In the genomic region with DNA sequence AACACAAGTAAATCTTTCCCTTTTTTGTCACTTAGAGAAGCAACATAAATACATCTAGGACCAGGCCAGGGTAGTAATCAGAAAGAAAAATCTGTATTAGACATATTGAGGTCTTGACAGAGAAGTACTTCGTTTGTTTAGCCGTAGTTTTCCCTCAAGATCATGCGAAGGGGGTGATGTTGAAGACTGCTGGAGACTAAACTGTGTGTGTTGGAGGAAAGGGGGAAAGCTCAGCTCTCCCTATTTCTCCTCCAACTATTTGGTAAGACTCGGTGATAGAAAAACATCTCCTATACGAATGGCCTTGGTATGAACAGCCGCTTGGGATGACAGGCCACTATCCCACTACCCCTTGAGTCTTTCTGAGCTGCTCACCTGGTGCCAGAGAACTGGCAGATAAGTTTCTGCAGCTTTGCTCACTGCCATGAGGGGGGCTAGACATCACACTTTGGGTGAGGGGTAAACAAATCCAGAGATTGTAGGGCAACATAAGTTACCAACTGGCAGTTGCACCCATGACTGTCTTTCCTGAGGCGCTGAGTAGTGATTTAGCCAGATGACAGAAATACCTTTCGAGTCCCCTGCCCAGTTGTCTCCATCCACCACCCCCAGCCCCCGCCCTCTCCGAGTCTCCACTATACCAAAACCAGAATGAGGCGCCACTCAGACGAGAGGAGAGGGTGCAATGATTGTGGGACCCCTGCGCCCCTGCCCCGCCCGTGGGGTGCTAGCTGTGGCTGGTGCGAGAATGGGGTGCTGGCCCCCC, we compare ENCODE assay signal across 8 cellular contexts. TPM values are rescaled to one million over a fixed set of nuclear protein-coding genes. Genes with fewer than 3 reads are reported as not detected.
DNase-seq lines count a peak whose midpoint lies in the region; ATAC-seq and TF ChIP-seq lines count a peak whose summit lies in the region.

No MANE protein-coding gene starts in this region.

- H3K27ac ChIP-seq in CD4-positive, alpha-beta T cell (ENCODE audit: low read depth, low read length): peak overlapping the region; percentile 73
- H3K27ac ChIP-seq in colonic mucosa: peak overlapping the region; percentile 76

- DNase-seq in CD4-positive, alpha-beta T cell: no peak
- DNase-seq in LHCN-M2 (ENCODE audit: low read depth) (peak; percentile 20), colonic mucosa (no peak), epidermal melanocyte (ENCODE audit: insufficient read length, low spot score) (no peak), Kasumi-1 (lab: John Stamatoyannopoulos, UW) (no peak), NCI-H526 (lab: John Stamatoyannopoulos, UW) (no peak)

- no peak for ATAC-seq in CD4-positive, alpha-beta T cell (ENCODE audit: poor library complexity)
- ATAC-seq in GM21723 (IDR thresholded peaks at IDR 0.05; ENCODE audit: unreplicated experiment): no peak

- CTCF ChIA-PET in CD4-positive, alpha-beta T cell (lab: Charles Lee): interaction anchor here (0.6 to 2.0 kb wide), 13 partner anchors 9 to 147 kb away, joined by 3 to 22 read pairs (median 4); no protein-coding TSS in a partner anchor

- peaks cover 57% of the 10 kb centered on the region for H3K36me3 Mint-ChIP-seq in CD4-positive, alpha-beta T cell (ENCODE audit: low read depth)
- peaks cover 7% of the 10 kb centered on the region for H3K36me3 Mint-ChIP-seq in nephron (ENCODE audit: low read depth)

- no peaks in the 10 kb centered on the region for H3K36me3 ChIP-seq in colonic mucosa

- H3K4me1 ChIP-seq in colonic mucosa: peaks cover 14% of the 10 kb centered on the region

- peaks cover 68% of the 10 kb centered on the region for H3K4me1 Mint-ChIP-seq in CD4-positive, alpha-beta T cell (ENCODE audit: low read depth)
- peaks cover 31% of the 10 kb centered on the region for H3K4me1 Mint-ChIP-seq in nephron

- H3K9ac ChIP-seq in colonic mucosa (ENCODE audit: low read depth in 2 of 2, low read length in 2 of 2): peak overlapping the region; percentile 81 to 84

- peak overlapping the region; percentile 49 for H3K4me3 ChIP-seq in colonic mucosa

- no peaks in the 10 kb centered on the region for H3K9me3 ChIP-seq in CD4-positive, alpha-beta T cell (ENCODE audit: control insufficient read depth, low read length)
- no peaks in the 10 kb centered on the region for H3K9me3 ChIP-seq in colonic mucosa

- peak overlapping the region; percentile 92 for H3K27ac Mint-ChIP-seq in CD4-positive, alpha-beta T cell
- peak overlapping the region; percentile 12 to 66 (median 13) for H3K27ac Mint-ChIP-seq in nephron

- H3K9me3 Mint-ChIP-seq in CD4-positive, alpha-beta T cell: no peaks in the 10 kb centered on the region
- no peaks in the 10 kb centered on the region for H3K9me3 Mint-ChIP-seq in nephron

- H3K27me3 ChIP-seq in CD4-positive, alpha-beta T cell (ENCODE audit: control insufficient read depth, insufficient read depth, low read length): no peaks in the 10 kb centered on the region
- H3K27me3 ChIP-seq in colonic mucosa: no peaks in the 10 kb centered on the region

- no peak for TF ChIP-seq CTCF in CD4-positive, alpha-beta T cell (IDR thresholded peaks at IDR 0.05)
- no peak for TF ChIP-seq CTCF in colonic mucosa (IDR thresholded peaks at IDR 0.05)
- no peak for TF ChIP-seq CTCF in nephron (IDR thresholded peaks at IDR 0.05; ENCODE audit: unreplicated experiment in 3 of 3)

- peak overlapping the region; percentile 94 for H3K4me3 Mint-ChIP-seq in CD4-positive, alpha-beta T cell
- peak overlapping the region; percentile 83 to 88 (median 84) for H3K4me3 Mint-ChIP-seq in nephron

- intact Hi-C loops in CD4-positive, alpha-beta T cell (cut with DNase I, micrococcal nuclease): loop anchor here (1.0 to 2.0 kb wide), 3 partner anchors 24 to 66 kb away; a partner anchor contains a TSS
- intact Hi-C loops in colonic mucosa (cut with DNase I): loop anchor here (5.0 kb wide), 1 partner anchor 47 kb away; no protein-coding TSS in a partner anchor

- H3K27me3 Mint-ChIP-seq in CD4-positive, alpha-beta T cell: no peaks in the 10 kb centered on the region
- H3K27me3 Mint-ChIP-seq in nephron (ENCODE audit: low read depth): peaks cover 14% of the 10 kb centered on the region

- POLR2A ChIA-PET in CD4-positive, alpha-beta T cell (lab: Charles Lee): interaction anchor here (0.6 to 4.3 kb wide), 42 partner anchors 8 to 403 kb away, joined by 3 to 90 read pairs (median 8); a partner anchor contains a TSS

RNA-seq across cellular contexts. Expression of a gene that starts 0.7 kb away (rescaled TPM):
- 10 to 100 TPM; 84.8 to 87.7 TPM for total RNA-seq in CD4-positive, alpha-beta T cell
- 8.0 and 12.9 TPM in 2 replicates for total RNA-seq in LHCN-M2 (2014; rRNA removed)
- 16.5 TPM for polyA plus RNA-seq in LHCN-M2 (2012)
- 1 to 10 TPM; 3.9 to 4.1 TPM for total RNA-seq in colonic mucosa

RNA-seq across cellular contexts. Expression of a gene that starts 17.9 kb away (rescaled TPM):
- total RNA-seq in CD4-positive, alpha-beta T cell: 10 to 100 TPM; 14.7 to 15.8 TPM
- total RNA-seq in LHCN-M2 (2014; rRNA removed) (8.5 and 9.4 TPM in 2 replicates), colonic mucosa (10 to 100 TPM; 44.9 to 57.8 TPM)
- polyA plus RNA-seq in LHCN-M2 (2012): 7.5 TPM

RNA-seq across cellular contexts. Expression of a gene that starts 23.3 kb away (rescaled TPM):
- 10 to 100 TPM; 15.1 to 16.7 TPM for total RNA-seq in CD4-positive, alpha-beta T cell
- 113 and 124 TPM in 2 replicates for total RNA-seq in LHCN-M2 (2014; rRNA removed)
- polyA plus RNA-seq in LHCN-M2 (2012): 356 TPM
- 100 to 1,000 TPM; 132 to 220 TPM for total RNA-seq in colonic mucosa

RNA-seq across cellular contexts. Expression of a gene that starts 24.1 kb away (rescaled TPM):
- 10 to 100 TPM; 13.7 to 14.9 TPM for total RNA-seq in CD4-positive, alpha-beta T cell
- 93.5 and 112 TPM in 2 replicates for total RNA-seq in LHCN-M2 (2014; rRNA removed)
- 45.5 TPM for polyA plus RNA-seq in LHCN-M2 (2012)
- total RNA-seq in colonic mucosa: 10 to 100 TPM; 35.9 to 94.1 TPM

RNA-seq across cellular contexts. Expression of a gene that starts 25.0 kb away (rescaled TPM):
- 10 to 100 TPM; 42.7 to 46.1 TPM for total RNA-seq in CD4-positive, alpha-beta T cell
- total RNA-seq in LHCN-M2 (2014; rRNA removed) (0.17 and 0.19 TPM in 2 replicates), colonic mucosa (1 to 10 TPM; 1.9 to 2.4 TPM)
- 0.46 TPM for polyA plus RNA-seq in LHCN-M2 (2012)
